1 cellular context compared by ENCODE assay signal in genomic region chr22:17919276-17920144, GRCh38.
TF ChIP-seq lines count a peak whose summit lies in the region.

No MANE protein-coding gene starts in this region.

TF ChIP-seq in GM23338, 12 proteins besides CTCF, POLR2A, EP300 and RAD21 (continued from another document):
- TF ChIP-seq, protein P1, sequence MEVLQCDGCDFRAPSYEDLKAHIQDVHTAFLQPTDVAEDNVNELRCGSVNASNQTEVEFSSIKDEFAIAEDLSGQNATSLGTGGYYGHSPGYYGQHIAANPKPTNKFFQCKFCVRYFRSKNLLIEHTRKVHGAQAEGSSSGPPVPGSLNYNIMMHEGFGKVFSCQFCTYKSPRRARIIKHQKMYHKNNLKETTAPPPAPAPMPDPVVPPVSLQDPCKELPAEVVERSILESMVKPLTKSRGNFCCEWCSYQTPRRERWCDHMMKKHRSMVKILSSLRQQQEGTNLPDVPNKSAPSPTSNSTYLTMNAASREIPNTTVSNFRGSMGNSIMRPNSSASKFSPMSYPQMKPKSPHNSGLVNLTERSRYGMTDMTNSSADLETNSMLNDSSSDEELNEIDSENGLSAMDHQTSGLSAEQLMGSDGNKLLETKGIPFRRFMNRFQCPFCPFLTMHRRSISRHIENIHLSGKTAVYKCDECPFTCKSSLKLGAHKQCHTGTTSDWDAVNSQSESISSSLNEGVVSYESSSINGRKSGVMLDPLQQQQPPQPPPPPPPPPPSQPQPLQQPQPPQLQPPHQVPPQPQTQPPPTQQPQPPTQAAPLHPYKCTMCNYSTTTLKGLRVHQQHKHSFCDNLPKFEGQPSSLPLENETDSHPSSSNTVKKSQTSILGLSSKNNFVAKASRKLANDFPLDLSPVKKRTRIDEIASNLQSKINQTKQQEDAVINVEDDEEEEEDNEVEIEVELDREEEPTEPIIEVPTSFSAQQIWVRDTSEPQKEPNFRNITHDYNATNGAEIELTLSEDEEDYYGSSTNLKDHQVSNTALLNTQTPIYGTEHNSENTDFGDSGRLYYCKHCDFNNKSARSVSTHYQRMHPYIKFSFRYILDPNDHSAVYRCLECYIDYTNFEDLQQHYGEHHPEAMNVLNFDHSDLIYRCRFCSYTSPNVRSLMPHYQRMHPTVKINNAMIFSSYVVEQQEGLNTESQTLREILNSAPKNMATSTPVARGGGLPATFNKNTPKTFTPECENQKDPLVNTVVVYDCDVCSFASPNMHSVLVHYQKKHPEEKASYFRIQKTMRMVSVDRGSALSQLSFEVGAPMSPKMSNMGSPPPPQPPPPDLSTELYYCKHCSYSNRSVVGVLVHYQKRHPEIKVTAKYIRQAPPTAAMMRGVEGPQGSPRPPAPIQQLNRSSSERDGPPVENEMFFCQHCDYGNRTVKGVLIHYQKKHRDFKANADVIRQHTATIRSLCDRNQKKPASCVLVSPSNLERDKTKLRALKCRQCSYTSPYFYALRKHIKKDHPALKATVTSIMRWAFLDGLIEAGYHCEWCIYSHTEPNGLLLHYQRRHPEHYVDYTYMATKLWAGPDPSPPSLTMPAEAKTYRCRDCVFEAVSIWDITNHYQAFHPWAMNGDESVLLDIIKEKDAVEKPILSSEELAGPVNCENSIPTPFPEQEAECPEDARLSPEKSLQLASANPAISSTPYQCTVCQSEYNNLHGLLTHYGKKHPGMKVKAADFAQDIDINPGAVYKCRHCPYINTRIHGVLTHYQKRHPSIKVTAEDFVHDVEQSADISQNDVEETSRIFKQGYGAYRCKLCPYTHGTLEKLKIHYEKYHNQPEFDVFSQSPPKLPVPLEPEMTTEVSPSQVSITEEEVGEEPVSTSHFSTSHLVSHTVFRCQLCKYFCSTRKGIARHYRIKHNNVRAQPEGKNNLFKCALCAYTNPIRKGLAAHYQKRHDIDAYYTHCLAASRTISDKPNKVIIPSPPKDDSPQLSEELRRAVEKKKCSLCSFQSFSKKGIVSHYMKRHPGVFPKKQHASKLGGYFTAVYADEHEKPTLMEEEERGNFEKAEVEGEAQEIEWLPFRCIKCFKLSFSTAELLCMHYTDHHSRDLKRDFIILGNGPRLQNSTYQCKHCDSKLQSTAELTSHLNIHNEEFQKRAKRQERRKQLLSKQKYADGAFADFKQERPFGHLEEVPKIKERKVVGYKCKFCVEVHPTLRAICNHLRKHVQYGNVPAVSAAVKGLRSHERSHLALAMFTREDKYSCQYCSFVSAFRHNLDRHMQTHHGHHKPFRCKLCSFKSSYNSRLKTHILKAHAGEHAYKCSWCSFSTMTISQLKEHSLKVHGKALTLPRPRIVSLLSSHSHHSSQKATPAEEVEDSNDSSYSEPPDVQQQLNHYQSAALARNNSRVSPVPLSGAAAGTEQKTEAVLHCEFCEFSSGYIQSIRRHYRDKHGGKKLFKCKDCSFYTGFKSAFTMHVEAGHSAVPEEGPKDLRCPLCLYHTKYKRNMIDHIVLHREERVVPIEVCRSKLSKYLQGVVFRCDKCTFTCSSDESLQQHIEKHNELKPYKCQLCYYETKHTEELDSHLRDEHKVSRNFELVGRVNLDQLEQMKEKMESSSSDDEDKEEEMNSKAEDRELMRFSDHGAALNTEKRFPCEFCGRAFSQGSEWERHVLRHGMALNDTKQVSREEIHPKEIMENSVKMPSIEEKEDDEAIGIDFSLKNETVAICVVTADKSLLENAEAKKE (CRISPR knock-in tag; IDR thresholded peaks at IDR 0.05), result no peak
- TF ChIP-seq EZH2 (IDR thresholded peaks at IDR 0.05; ENCODE audit: low read depth, unreplicated experiment) (no peak), POLR2AphosphoS5 (IDR thresholded peaks at IDR 0.05; ENCODE audit: low read depth) (no peak), NANOG (IDR thresholded peaks at IDR 0.05; ENCODE audit: borderline replicate concordance) (no peak), ZNF114 (CRISPR knock-in tag; IDR thresholded peaks at IDR 0.05) (no peak), EZH2phosphoT487 (IDR thresholded peaks at IDR 0.05; ENCODE audit: unreplicated experiment) (no peak)
- TF ChIP-seq, protein P2, sequence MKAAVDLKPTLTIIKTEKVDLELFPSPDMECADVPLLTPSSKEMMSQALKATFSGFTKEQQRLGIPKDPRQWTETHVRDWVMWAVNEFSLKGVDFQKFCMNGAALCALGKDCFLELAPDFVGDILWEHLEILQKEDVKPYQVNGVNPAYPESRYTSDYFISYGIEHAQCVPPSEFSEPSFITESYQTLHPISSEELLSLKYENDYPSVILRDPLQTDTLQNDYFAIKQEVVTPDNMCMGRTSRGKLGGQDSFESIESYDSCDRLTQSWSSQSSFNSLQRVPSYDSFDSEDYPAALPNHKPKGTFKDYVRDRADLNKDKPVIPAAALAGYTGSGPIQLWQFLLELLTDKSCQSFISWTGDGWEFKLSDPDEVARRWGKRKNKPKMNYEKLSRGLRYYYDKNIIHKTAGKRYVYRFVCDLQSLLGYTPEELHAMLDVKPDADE (IDR thresholded peaks at IDR 0.05), result no peak
